Comparison of ENCODE assay signal across 29 cellular contexts in the genomic region with DNA sequence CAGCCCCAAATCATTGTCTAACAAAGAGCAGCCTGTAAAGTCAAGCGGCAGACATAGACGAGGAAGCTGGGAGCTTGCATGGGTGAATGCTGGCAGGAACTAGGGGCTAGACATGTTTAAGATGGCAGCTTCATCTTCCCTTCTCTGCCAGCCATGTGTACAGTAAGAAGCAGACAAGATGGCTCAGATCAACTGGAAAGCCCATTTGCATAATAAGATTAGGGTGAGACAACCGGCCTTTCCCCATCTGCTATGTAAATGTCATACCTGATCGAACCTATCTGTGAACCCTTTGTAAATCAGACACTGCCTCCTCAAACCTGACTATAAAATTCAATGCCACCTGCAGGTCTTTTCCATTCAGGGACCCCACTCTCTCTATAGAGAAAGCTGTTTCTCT.
"Had no signal": no experiment of that assay in that cellular context is flagged by ENCODE, and none has a peak within 500 bp of the region (broad histone marks: within the 10 kb centered on the region; RNA-seq: fewer than 3 reads in every experiment).

No MANE protein-coding gene starts in this region.

- H3K27ac ChIP-seq: adrenal gland, gastrocnemius medialis, sigmoid colon, transverse colon had no signal

- H3K4me3 Mint-ChIP-seq: activated B cell treated with CpG ODN at 0.5 μM for 24 hours; activated CD4-positive, alpha-beta T cell treated with anti-CD3 and anti-CD28 coated beads for 36 hours; activated naive CD8-positive, alpha-beta T cell; activated T-cell treated with anti-CD3 and anti-CD28 coated beads, Interleukin-2, amount 50 U/mL, for 4 hours; effector memory CD8-positive, alpha-beta T cell; nephron; stimulated activated memory B cell treated with anti-CD40 and anti-IgM and Interleukin-4, amounts not matched to agents 10 μg/mL and 1 μg/mL and 100 μg/mL, for 72 hours; T-cell; T-helper 2 cell treated with Interferon-gamma antibody and Interleukin-4, amounts not matched to agents 5 μg/mL and 100 μg/mL, for 36 hours had no signal

- H3K27ac Mint-ChIP-seq: activated B cell treated with CpG ODN at 0.5 μM for 24 hours; activated CD4-positive, alpha-beta T cell treated with anti-CD3 and anti-CD28 coated beads for 36 hours; activated naive CD8-positive, alpha-beta T cell; activated T-helper 2 cell treated with anti-CD3 and anti-CD28 coated beads, Interferon-gamma antibody, Interleukin-2, Interleukin-4, amounts not matched to agents 10 μg/mL and 5 μg/mL and 100 μg/mL, durations not matched to agents 14 hours and 24 hours and 36 hours; effector memory CD8-positive, alpha-beta T cell; nephron; stimulated activated memory B cell treated with anti-CD40 and anti-IgM and Interleukin-4, amounts not matched to agents 10 μg/mL and 1 μg/mL and 100 μg/mL, for 72 hours; T-cell; T-helper 2 cell treated with Interferon-gamma antibody and Interleukin-4, amounts not matched to agents 5 μg/mL and 100 μg/mL, for 36 hours had no signal

- H3K36me3 Mint-ChIP-seq: activated naive CD8-positive, alpha-beta T cell; stimulated activated memory B cell treated with anti-CD40 and anti-IgM and Interleukin-4, amounts not matched to agents 10 μg/mL and 1 μg/mL and 100 μg/mL, for 72 hours; T-cell had no signal

- H3K27me3 Mint-ChIP-seq: activated CD4-positive, alpha-beta T cell treated with anti-CD3 and anti-CD28 coated beads for 36 hours; activated naive CD8-positive, alpha-beta T cell; stimulated activated memory B cell treated with anti-CD40 and anti-IgM and Interleukin-4, amounts not matched to agents 10 μg/mL and 1 μg/mL and 100 μg/mL, for 72 hours; T-cell had no signal

- H3K36me3 ChIP-seq: adrenal gland, gastrocnemius medialis, sigmoid colon, transverse colon had no signal

- ATAC-seq: activated CD4-positive, alpha-beta T cell treated with anti-CD3 and anti-CD28 coated beads for 36 hours; activated T-cell treated with anti-CD3 and anti-CD28 coated beads, Interleukin-2, amount 50 U/mL, for 4 hours; effector memory CD8-positive, alpha-beta T cell; esophagus mucosa; gastrocnemius medialis; left ventricle myocardium superior; stimulated activated memory B cell treated with anti-CD40 and anti-IgM and Interleukin-4, amounts not matched to agents 10 μg/mL and 1 μg/mL and 100 μg/mL, for 72 hours; T-cell had no signal

- H3K9me3 ChIP-seq: adrenal gland, gastrocnemius medialis, sigmoid colon, transverse colon had no signal

- H3K4me1 Mint-ChIP-seq: activated B cell treated with CpG ODN at 0.5 μM for 24 hours; activated CD4-positive, alpha-beta T cell treated with anti-CD3 and anti-CD28 coated beads for 36 hours; nephron; stimulated activated memory B cell treated with anti-CD40 and anti-IgM and Interleukin-4, amounts not matched to agents 10 μg/mL and 1 μg/mL and 100 μg/mL, for 72 hours; T-cell had no signal

- H3K9me3 Mint-ChIP-seq: activated T-cell treated with anti-CD3 and anti-CD28 coated beads, Interleukin-2, amount 50 U/mL, for 4 hours; nephron; stimulated activated memory B cell treated with anti-CD40 and anti-IgM and Interleukin-4, amounts not matched to agents 10 μg/mL and 1 μg/mL and 100 μg/mL, for 72 hours; T-helper 2 cell treated with Interferon-gamma antibody and Interleukin-4, amounts not matched to agents 5 μg/mL and 100 μg/mL, for 36 hours had no signal

- DNase-seq: activated B cell treated with CpG ODN at 0.5 μM for 24 hours; activated CD4-positive, alpha-beta T cell treated with anti-CD3 and anti-CD28 coated beads for 36 hours; activated CD4-positive, alpha-beta T cell treated with anti-CD3 and anti-CD28 coated beads, Interleukin-2, amount 50 U/mL, for 48 hours; activated CD8-positive, alpha-beta memory T cell treated with anti-CD3 and anti-CD28 coated beads, Interleukin-2, amount 50 U/mL, for 48 hours; activated naive CD4-positive, alpha-beta T cell; activated T-cell treated with anti-CD3 and anti-CD28 coated beads, Interleukin-2, amount 50 U/mL, for 4 hours; adrenal gland; central memory CD4-positive, alpha-beta T cell; dorsolateral prefrontal cortex; effector memory CD8-positive, alpha-beta T cell; gastrocnemius medialis; head of caudate nucleus; hypothalamus; left ventricle myocardium superior; mammary epithelial cell; midbrain; occipital lobe; posterior cingulate gyrus; sigmoid colon; stimulated activated CD4-positive, alpha-beta T cell treated with anti-CD3 and anti-CD28 coated beads, Interleukin-15, amount 100 ng/mL, for 24 hours; T-cell; transverse colon had no signal

- H3K4me3 ChIP-seq: adrenal gland, gastrocnemius medialis, sigmoid colon, smooth muscle cell, transverse colon had no signal

- H3K4me1 ChIP-seq: adrenal gland, gastrocnemius medialis, sigmoid colon, transverse colon had no signal

- H3K27me3 ChIP-seq: adrenal gland, dorsolateral prefrontal cortex, gastrocnemius medialis, sigmoid colon, transverse colon had no signal
